In genomic region chr5:103473725-103474124, GRCh38 we compare ENCODE assay signal across 21 cellular contexts.
"Had no signal": no experiment of that assay in that cellular context is flagged by ENCODE, and none has a peak within 500 bp of the region (broad histone marks: within the 10 kb centered on the region; RNA-seq: fewer than 3 reads in every experiment).

No MANE protein-coding gene starts in this region.

- H3K9me3 ChIP-seq: ascending aorta, esophagus squamous epithelium, gastrocnemius medialis, heart right ventricle, prostate gland, SJSA1 had no signal

- DNase-seq: activated B cell treated with CpG ODN at 0.5 μM for 24 hours; activated CD4-positive, alpha-beta T cell treated with anti-CD3 and anti-CD28 coated beads for 48 hours; activated CD8-positive, alpha-beta T cell treated with anti-CD3 and anti-CD28 coated beads for 36 hours; activated naive CD4-positive, alpha-beta T cell; activated T-cell treated with anti-CD3 and anti-CD28 coated beads, Interleukin-2, amount 50 U/mL, for 1 hour; cerebellar nuclear complex; effector memory CD4-positive, alpha-beta T cell; esophagus squamous epithelium; heart right ventricle; kidney glomerular epithelial cell; left ventricle myocardium superior; naive thymus-derived CD4-positive, alpha-beta T cell; right cardiac atrium; stimulated activated CD4-positive, alpha-beta T cell treated with anti-CD3 and anti-CD28 coated beads, Interleukin-4, amount 100 ng/mL, for 24 hours had no signal

- H3K4me1 ChIP-seq: ascending aorta, esophagus squamous epithelium, heart right ventricle, neural progenitor cell, prostate gland had no signal

- ATAC-seq: activated CD8-positive, alpha-beta T cell treated with anti-CD3 and anti-CD28 coated beads for 36 hours; activated T-helper 17 cell treated with anti-CD3 and anti-CD28 coated beads, Interleukin-2, amount 50 U/mL, for 72 hours; gastrocnemius medialis; heart right ventricle; left ventricle myocardium superior; naive thymus-derived CD4-positive, alpha-beta T cell; right cardiac atrium; stimulated activated memory B cell treated with anti-CD40 and anti-IgM and Interleukin-4, amounts not matched to agents 10 μg/mL and 1 μg/mL and 100 μg/mL, for 72 hours had no signal

- H3K36me3 ChIP-seq: ascending aorta, esophagus squamous epithelium, gastrocnemius medialis, heart right ventricle, neural progenitor cell, prostate gland, SJSA1 had no signal

- H3K27me3 ChIP-seq: ascending aorta, esophagus squamous epithelium, gastrocnemius medialis, heart right ventricle, neural progenitor cell, SJSA1 had no signal

- H3K4me3 ChIP-seq: ascending aorta, esophagus squamous epithelium, gastrocnemius medialis, heart right ventricle, neural progenitor cell, prostate gland, SJSA1 had no signal

- H3K27ac ChIP-seq: ascending aorta, esophagus squamous epithelium, heart right ventricle, neural progenitor cell, prostate gland, SJSA1 had no signal
